Comparison of ENCODE assay signal across 1 cellular context in genomic region chr7:4904346-4904745, GRCh38.
TF ChIP-seq lines count a peak whose summit lies in the region.

No MANE protein-coding gene starts in this region.

TF ChIP-seq in H1, 55 proteins besides CTCF, POLR2A, EP300 and RAD21:
- TF ChIP-seq HDAC6 (IDR thresholded peaks at IDR 0.05; ENCODE audit: low read depth, low read length) (no peak), NANOG (IDR thresholded peaks at IDR 0.05; ENCODE audit: insufficient read depth, low read depth, low read length, poor library complexity, severe bottlenecking) (no peak), CBX5 (IDR thresholded peaks at IDR 0.05; ENCODE audit: low read depth, low read length) (no peak), ATF2 (IDR thresholded peaks at IDR 0.05; ENCODE audit: low read length) (no peak), TAF7 (optimal IDR thresholded peaks at IDR 0.05; ENCODE audit: borderline replicate concordance, low read depth, low read length) (no peak), GABPA (IDR thresholded peaks at IDR 0.05; ENCODE audit: borderline replicate concordance, insufficient read depth, low read length) (no peak), JUND (IDR thresholded peaks at IDR 0.05; ENCODE audit: low read length) (no peak), PHF8 (conservative IDR thresholded peaks at IDR 0.05; ENCODE audit: low read depth, low read length) (no peak), BCL11A (IDR thresholded peaks at IDR 0.05; ENCODE audit: low read depth in 2 of 2, low read length in 2 of 2) (no peak), POU5F1 (IDR thresholded peaks at IDR 0.05; ENCODE audit: low read depth, low read length) (no peak), FOSL1 (IDR thresholded peaks at IDR 0.05; ENCODE audit: insufficient read depth, low read depth, low read length) (no peak), ZNF274 (IDR thresholded peaks at IDR 0.05; ENCODE audit: borderline replicate concordance, extremely low read depth, low read length) (no peak), BACH1 (IDR thresholded peaks at IDR 0.05; ENCODE audit: low read length) (no peak), SIX5 (IDR thresholded peaks at IDR 0.05; ENCODE audit: low read depth, low read length) (no peak), MAX (IDR thresholded peaks at IDR 0.05) (no peak), MAFK (IDR thresholded peaks at IDR 0.05; ENCODE audit: low read depth, low read length) (no peak)
